ENCODE assay signal across 18 cellular contexts in the genomic region with DNA sequence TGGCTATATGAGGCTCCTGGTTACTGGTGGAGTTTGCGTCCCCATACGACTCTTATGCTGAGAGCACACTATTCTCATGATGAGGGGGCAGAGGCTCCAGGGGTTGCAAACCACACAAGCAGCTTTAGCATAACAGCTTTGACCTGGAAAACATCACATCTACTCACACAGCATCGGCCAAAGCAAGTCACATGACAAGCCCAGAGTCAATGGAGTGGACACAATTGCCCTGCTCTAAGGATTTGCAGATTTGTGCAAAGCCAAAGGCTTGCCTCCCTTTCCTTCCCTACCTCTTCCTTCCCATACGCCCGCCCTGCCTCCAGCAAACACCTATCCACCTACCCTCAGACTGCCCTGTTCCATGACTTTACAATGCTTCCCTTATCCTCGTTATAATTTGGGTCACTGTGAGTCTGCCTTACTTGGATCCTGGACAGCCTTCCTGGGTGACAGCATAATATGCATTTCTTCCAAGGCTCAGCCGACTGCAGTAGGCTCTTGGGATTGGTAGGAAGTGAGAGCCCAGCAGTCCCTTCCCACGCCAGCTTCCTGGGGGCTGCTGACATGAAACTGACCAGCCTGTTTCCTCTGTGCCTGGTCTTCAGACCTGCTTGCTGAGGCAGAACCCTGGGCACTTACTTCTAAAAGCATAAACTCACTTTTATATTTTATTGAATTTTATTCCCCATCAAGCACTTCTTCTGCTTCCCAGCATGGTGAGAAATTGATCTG.
DNase-seq lines count a peak whose midpoint lies in the region; ATAC-seq, FAIRE-seq and TF ChIP-seq lines count a peak whose summit lies in the region.
"Had no signal": no experiment of that assay in that cellular context is flagged by ENCODE, and none has a peak within 500 bp of the region (broad histone marks: within the 10 kb centered on the region; RNA-seq: fewer than 3 reads in every experiment).

No MANE protein-coding gene starts in this region.

- no peak overlapping the region for H3K9ac ChIP-seq in K562 (ENCODE audit: insufficient read depth in 1 of 2, low read depth in 2 of 2, low read length in 2 of 2)
- H3K9ac ChIP-seq in kidney (ENCODE audit: low read length in 2 of 2), result no peak overlapping the region

- no peaks in the 10 kb centered on the region for H3K27me3 Mint-ChIP-seq in activated T-cell treated with anti-CD3 and anti-CD28 coated beads, Interleukin-2, amount 50 U/mL, for 72 hours (ENCODE audit: low read depth)

- H3K9me3 ChIP-seq in K562 (replicated peaks; ENCODE audit: control insufficient read depth, insufficient read depth, low read depth, low read length) (no peaks in the 10 kb centered on the region; the same call in 1 of the 2 replicates), kidney (ENCODE audit: control insufficient read depth in 1 of 2, low read length in 2 of 2) (no peaks in the 10 kb centered on the region), osteoblast (ENCODE audit: low read depth, low read length) (no peaks in the 10 kb centered on the region)
- H3K9me3 ChIP-seq: HAP-1 had no signal

- H3K27ac ChIP-seq in K562 (ENCODE audit: extremely low read depth, low read depth, low read length) (no peak overlapping the region), kidney (ENCODE audit: low read depth in 2 of 2, low read length in 2 of 2) (no peak overlapping the region), osteoblast (ENCODE audit: low read depth, low read length) (no peak overlapping the region)
- H3K27ac ChIP-seq: A549, HL-60 had no signal

- H3K4me3 ChIP-seq in K562 (no peak overlapping the region), kidney (ENCODE audit: low read length in 2 of 2) (no peak overlapping the region), osteoblast (ENCODE audit: insufficient read depth, low read length) (no peak overlapping the region)
- H3K4me3 ChIP-seq: A549, HAP-1 had no signal

- no peak for TF ChIP-seq RAD21 in K562 (CRISPR knock-in tag; conservative IDR thresholded peaks at IDR 0.05 in 1 of 2, IDR thresholded peaks at IDR 0.05 in 1 of 2)

- H3K4me3 Mint-ChIP-seq in activated T-cell treated with anti-CD3 and anti-CD28 coated beads, Interleukin-2, amount 50 U/mL, for 72 hours, result no peak overlapping the region
- H3K4me3 Mint-ChIP-seq: CD4-positive, CD25-positive, alpha-beta regulatory T cell; HFFc6 had no signal

- TF ChIP-seq CTCF in K562 (IDR thresholded peaks at IDR 0.05 in 2 of 3, conservative IDR thresholded peaks at IDR 0.05 in 1 of 3; ENCODE audit: insufficient read depth in 2 of 3, low read depth in 1 of 3, low read length in 3 of 3) (no peak), kidney (IDR thresholded peaks at IDR 0.05; ENCODE audit: borderline replicate concordance, extremely low read depth, insufficient read depth) (no peak), osteoblast (IDR thresholded peaks at IDR 0.05; ENCODE audit: extremely low read depth, low read depth, low read length) (no peak)

- no peaks in the 10 kb centered on the region for H3K4me1 Mint-ChIP-seq in activated T-cell treated with anti-CD3 and anti-CD28 coated beads, Interleukin-2, amount 50 U/mL, for 72 hours (ENCODE audit: low read depth)

- in situ Hi-C loops in K562 (cut with MboI), result no loop called here

- 1% methylated on average over 8 of the region's 8 CpGs for WGBS in K562 (ENCODE audit: insufficient coverage, low coverage, missing lambda C conversion rate)

- intact Hi-C loops in K562 (cut with micrococcal nuclease), result no loop called here
- intact Hi-C loops in kidney (cut with DNase I), result no loop called here

- TF ChIP-seq POLR2A in K562 (conservative IDR thresholded peaks at IDR 0.05), result no peak

- DNase-seq in K562 (ENCODE audit: extremely low read depth in 1 of 4, low spot score in 3 of 4) (no peak), kidney (peak; percentile 26), osteoblast (ENCODE audit: insufficient read length, low spot score, missing footprints) (peak; percentile 64)
- DNase-seq in activated T-cell treated with anti-CD3 and anti-CD28 coated beads, Interleukin-2, amount 50 U/mL, for 72 hours, result no peak
- no peak for DNase-seq in stimulated activated naive CD8-positive, alpha-beta T cell treated with anti-CD3 and anti-CD28 coated beads, Interleukin-15, Interleukin-2, amounts not matched to agents 100 U/mL and 50 U/mL, for 24 hours
- DNase-seq: CD4-positive, CD25-positive, alpha-beta regulatory T cell; DMS79 treated with DMSO at 0.1 percent for 48 hours; EL; GDM1; HFFc6 had no signal

- H3K27me3 ChIP-seq in K562 (ENCODE audit: control insufficient read depth in 2 of 2, insufficient read depth in 2 of 2, low read length in 2 of 2) (peaks cover 0 to 14% of the 10 kb centered on the region in 2 experiments; a peak in 2 of 5 replicates), osteoblast (ENCODE audit: insufficient read depth, low read length) (peaks cover 13% of the 10 kb centered on the region)

- H3K79me2 ChIP-seq in K562 (ENCODE audit: control insufficient read depth, insufficient read depth, low read length), result no peaks in the 10 kb centered on the region
- no peaks in the 10 kb centered on the region for H3K79me2 ChIP-seq in osteoblast (ENCODE audit: insufficient read depth, low read length)

- H2AFZ ChIP-seq in K562 (ENCODE audit: low read depth, low read length) (no peak overlapping the region), osteoblast (ENCODE audit: low read length) (no peak overlapping the region)

- H3K36me3 ChIP-seq in K562 (ENCODE audit: control insufficient read depth, insufficient read depth, low read length) (no peaks in the 10 kb centered on the region), kidney (ENCODE audit: control insufficient read depth in 1 of 2, insufficient read depth in 2 of 2, low read length in 2 of 2) (no peaks in the 10 kb centered on the region), osteoblast (ENCODE audit: insufficient read depth, low read length) (no peaks in the 10 kb centered on the region)
- H3K36me3 ChIP-seq: HAP-1 had no signal

- no peaks in the 10 kb centered on the region for H4K20me1 ChIP-seq in K562 (replicated peaks; ENCODE audit: control insufficient read depth, insufficient read depth, low read length)
- no peaks in the 10 kb centered on the region for H4K20me1 ChIP-seq in osteoblast (ENCODE audit: insufficient read depth, low read length)

- CTCF ChIA-PET in K562 (lab: Yijun Ruan, JAX; ENCODE audit: low intra/inter-chr PET ratio), result no interaction called here

- BruUV-seq in K562 (replicated peaks; lab: Mats Ljungman, UMichigan), result no TSS peak

- FAIRE-seq in K562 (lab: Jason Lieb, UNC) (no peak), kidney (lab: Jason Lieb, UNC) (no peak)
- FAIRE-seq: A549, GM12892, GM19239, H1 had no signal

- H3K4me1 ChIP-seq in K562 (replicated peaks in 1 of 2; ENCODE audit: control insufficient read depth in 2 of 2, insufficient read depth in 2 of 2, low read length in 2 of 2) (no peaks in the 10 kb centered on the region; a peak in 1 of 5 replicates), kidney (ENCODE audit: control insufficient read depth in 1 of 2, insufficient read depth in 1 of 2, low read depth in 1 of 2, low read length in 2 of 2) (no peaks in the 10 kb centered on the region), osteoblast (ENCODE audit: insufficient read depth, low read length) (peaks cover 3% of the 10 kb centered on the region)
- H3K4me1 ChIP-seq: HAP-1 had no signal

- no peak overlapping the region for H3K27ac Mint-ChIP-seq in activated T-cell treated with anti-CD3 and anti-CD28 coated beads, Interleukin-2, amount 50 U/mL, for 72 hours
- H3K27ac Mint-ChIP-seq: CD4-positive, CD25-positive, alpha-beta regulatory T cell; HFFc6 had no signal

- POLR2A ChIA-PET in K562 (lab: Yijun Ruan, JAX), result interaction anchor here (0.6 kb wide), 1 partner anchor 814 kb away, joined by 3 read pairs; no protein-coding TSS in a partner anchor

- no peaks in the 10 kb centered on the region for H3K36me3 Mint-ChIP-seq in activated T-cell treated with anti-CD3 and anti-CD28 coated beads, Interleukin-2, amount 50 U/mL, for 72 hours (ENCODE audit: insufficient read depth in 2 of 2)
- H3K36me3 Mint-ChIP-seq: CD4-positive, CD25-positive, alpha-beta regulatory T cell had no signal

- peaks cover 3 to 5% of the 10 kb centered on the region in 2 donors for H3K9me3 Mint-ChIP-seq in activated T-cell treated with anti-CD3 and anti-CD28 coated beads, Interleukin-2, amount 50 U/mL, for 72 hours

- no peaks in the 10 kb centered on the region for H3K9me1 ChIP-seq in K562 (ENCODE audit: control insufficient read depth, insufficient read depth, low read length)

- no peak for ATAC-seq in K562
- no peak for ATAC-seq in GM19397 (IDR thresholded peaks at IDR 0.05; ENCODE audit: unreplicated experiment)
- ATAC-seq in activated T-cell treated with anti-CD3 and anti-CD28 coated beads, Interleukin-2, amount 50 U/mL, for 72 hours (replicated peaks in 1 of 2), result no peak
- ATAC-seq in stimulated activated naive CD8-positive, alpha-beta T cell treated with anti-CD3 and anti-CD28 coated beads, Interleukin-15, Interleukin-2, amounts not matched to agents 100 U/mL and 50 U/mL, for 24 hours, result no peak
- no peak for ATAC-seq in HG02884 (IDR thresholded peaks at IDR 0.05; ENCODE audit: unreplicated experiment)
- ATAC-seq: A549 had no signal

- no peak for TF ChIP-seq EP300 in K562 (IDR thresholded peaks at IDR 0.05; ENCODE audit: low read length)

- no peak overlapping the region for H3K4me2 ChIP-seq in K562 (ENCODE audit: insufficient read depth, low read length)
- H3K4me2 ChIP-seq in osteoblast (ENCODE audit: insufficient read depth, low read length), result no peak overlapping the region
- H3K4me2 ChIP-seq: A549 had no signal

TF ChIP-seq in K562, 482 proteins besides CTCF, POLR2A, EP300 and RAD21 (continues in another document):
- TF ChIP-seq WHSC1 (IDR thresholded peaks at IDR 0.05; ENCODE audit: low read length) (no peak), MCM7 (IDR thresholded peaks at IDR 0.05) (no peak), ZNF280B (CRISPR knock-in tag; IDR thresholded peaks at IDR 0.05) (no peak)

Comparison
In these comparisons a context has a peak if more than half of its experiments do, and no peak if none do; other contexts are left out.
1. DNase-seq: peak in kidney (single experiment) and osteoblast (single experiment); none in K562 (0 of 4), activated T-cell treated with anti-CD3 and anti-CD28 coated beads, Interleukin-2, amount 50 U/mL, for 72 hours (0 of 2) and stimulated activated naive CD8-positive, alpha-beta T cell treated with anti-CD3 and anti-CD28 coated beads, Interleukin-15, Interleukin-2, amounts not matched to agents 100 U/mL and 50 U/mL, for 24 hours (single experiment).